1 cellular context compared by ENCODE assay signal in the genomic region with DNA sequence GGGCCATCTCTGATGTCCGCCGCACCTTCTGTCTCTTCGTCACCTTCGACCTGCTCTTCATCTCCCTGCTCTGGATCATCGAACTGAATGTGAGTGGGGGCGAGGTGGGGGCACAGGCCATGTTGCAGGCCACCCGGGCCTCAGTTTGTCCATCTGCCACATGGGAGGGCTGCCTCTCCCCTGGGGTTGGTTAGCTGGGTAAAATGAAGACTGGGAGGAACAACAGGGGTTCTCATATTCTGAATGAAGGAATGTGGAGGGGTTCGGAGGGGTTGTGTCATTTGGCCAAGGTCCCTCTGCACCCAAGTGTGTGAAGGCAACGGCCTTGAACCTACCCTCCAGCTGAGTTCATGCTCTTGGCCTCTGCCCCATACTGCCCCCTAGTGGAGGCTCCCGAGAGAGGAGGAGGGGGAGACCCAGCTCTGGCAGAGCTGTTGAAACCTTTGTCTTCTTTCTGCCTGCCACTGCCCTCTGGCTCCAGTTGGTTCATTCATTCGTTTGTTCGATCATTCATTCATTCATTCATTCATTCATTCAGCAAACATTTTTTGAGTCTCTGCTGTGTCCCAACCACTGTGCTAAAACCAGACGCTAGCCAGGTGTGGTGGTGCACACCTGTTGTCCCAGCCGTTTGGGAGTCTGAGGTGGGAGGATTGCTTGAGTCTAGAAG.
TF ChIP-seq lines count a peak whose summit lies in the region.

No MANE protein-coding gene starts in this region.

TF ChIP-seq in endothelial cell of umbilical vein, 7 proteins besides CTCF, POLR2A, EP300 and RAD21:
- TF ChIP-seq POLR2AphosphoS5 (IDR thresholded peaks at IDR 0.05; ENCODE audit: insufficient read depth, low read depth, low read length) = no peak
- TF ChIP-seq MYC (IDR thresholded peaks at IDR 0.05; ENCODE audit: low read depth, low read length) = no peak
- no peak for TF ChIP-seq EZH2 (IDR thresholded peaks at IDR 0.05; ENCODE audit: borderline replicate concordance, low read depth, low read length, severe bottlenecking)
- no peak for TF ChIP-seq FOS (IDR thresholded peaks at IDR 0.05; ENCODE audit: borderline replicate concordance, insufficient read depth, low read length)
- no peak for TF ChIP-seq GATA2 (IDR thresholded peaks at IDR 0.05; ENCODE audit: insufficient read depth, insufficient read length, low read depth, low read length)
- TF ChIP-seq JUN (IDR thresholded peaks at IDR 0.05; ENCODE audit: borderline replicate concordance, insufficient read depth, insufficient read length, low read depth) = no peak
- TF ChIP-seq, protein P1, sequence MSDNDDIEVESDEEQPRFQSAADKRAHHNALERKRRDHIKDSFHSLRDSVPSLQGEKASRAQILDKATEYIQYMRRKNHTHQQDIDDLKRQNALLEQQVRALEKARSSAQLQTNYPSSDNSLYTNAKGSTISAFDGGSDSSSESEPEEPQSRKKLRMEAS (IDR thresholded peaks at IDR 0.05; ENCODE audit: insufficient read depth, insufficient read length) = no peak
